13 cellular contexts compared by ENCODE assay signal in genomic region chr5:14428302-14429081, GRCh38.
DNase-seq lines count a peak whose midpoint lies in the region; ATAC-seq and TF ChIP-seq lines count a peak whose summit lies in the region.
"Had no signal": no experiment of that assay in that cellular context is flagged by ENCODE, and none has a peak within 500 bp of the region (broad histone marks: within the 10 kb centered on the region; RNA-seq: fewer than 3 reads in every experiment).

No MANE protein-coding gene starts in this region.

- H3K36me3 ChIP-seq in stomach: peaks cover 0 to 53% (median 34%) of the 10 kb centered on the region in 4 donors

- intact Hi-C loops in left ventricle myocardium superior (cut with micrococcal nuclease) (no loop called here), stomach (cut with DNase I; ENCODE audit: low total_unique reads) (no loop called here)

- no peaks in the 10 kb centered on the region for H3K36me3 Mint-ChIP-seq in activated T-helper 17 cell treated with anti-CD3 and anti-CD28 coated beads, Interleukin-2, amount 50 U/mL, for 72 hours (ENCODE audit: low read depth)
- H3K36me3 Mint-ChIP-seq: natural killer cell had no signal

- DNase-seq in NCI-H1105 (lab: John Stamatoyannopoulos, UW): peak; percentile 55
- no peak for DNase-seq in left ventricle myocardium superior
- DNase-seq in stomach: no peak
- DNase-seq in stimulated activated CD4-positive, alpha-beta T cell treated with anti-CD3 and anti-CD28 coated beads, Interleukin-12 subunit alpha, Interleukin-12 subunit beta, amount 100 ng/mL, for 4 hours: no peak
- DNase-seq in NAMALWA (ENCODE audit: low spot score): no peak
- DNase-seq: activated CD4-positive, alpha-beta T cell treated with anti-CD3 and anti-CD28 coated beads for 1 hour; activated naive CD4-positive, alpha-beta T cell treated with Interleukin-2 at 50 U/mL for 16 hours; DMS 273 treated with DMSO at 0.1 percent for 48 hours; effector CD8-positive, alpha-beta T cell; natural killer cell; stimulated activated CD4-positive, alpha-beta T cell treated with anti-CD3 and anti-CD28 coated beads, Interleukin-4, amount 100 ng/mL, for 24 hours had no signal

- TF ChIP-seq POLR2A in stomach (IDR thresholded peaks at IDR 0.05): no peak

- no peaks in the 10 kb centered on the region for H3K27me3 ChIP-seq in stomach

- TF ChIP-seq EP300 in stomach (IDR thresholded peaks at IDR 0.05): no peak

- H3K9me3 ChIP-seq in stomach: no peaks in the 10 kb centered on the region

- WGBS in stomach, 5 donors: 63 to 79% (median 66%) methylated on average over 12 of the region's 12 CpGs

- H3K9me3 Mint-ChIP-seq in activated T-helper 17 cell treated with anti-CD3 and anti-CD28 coated beads, Interleukin-2, amount 50 U/mL, for 72 hours: no peaks in the 10 kb centered on the region
- H3K9me3 Mint-ChIP-seq: natural killer cell had no signal

- H3K4me1 Mint-ChIP-seq in activated T-helper 17 cell treated with anti-CD3 and anti-CD28 coated beads, Interleukin-2, amount 50 U/mL, for 72 hours: peaks cover 11% of the 10 kb centered on the region

- H3K27ac ChIP-seq in stomach: peak overlapping the region; percentile 20 to 69 (median 38)

- H3K4me3 ChIP-seq in stomach: no peak overlapping the region

- no peak overlapping the region for H3K4me3 Mint-ChIP-seq in activated T-helper 17 cell treated with anti-CD3 and anti-CD28 coated beads, Interleukin-2, amount 50 U/mL, for 72 hours
- H3K4me3 Mint-ChIP-seq: natural killer cell had no signal

- no peak for ATAC-seq in activated T-helper 17 cell treated with anti-CD3 and anti-CD28 coated beads, Interleukin-2, amount 50 U/mL, for 72 hours (replicated peaks)
- peak; percentile 82 for ATAC-seq in left ventricle myocardium superior
- no peak for ATAC-seq in activated CD4-positive, CD25-positive, alpha-beta regulatory T cell treated with anti-CD3 and anti-CD28 coated beads, Interleukin-2, amount 50 U/mL, for 24 hours
- ATAC-seq: natural killer cell had no signal

- TF ChIP-seq CTCF in stomach (IDR thresholded peaks at IDR 0.05): no peak

- no peaks in the 10 kb centered on the region for H3K27me3 Mint-ChIP-seq in activated T-helper 17 cell treated with anti-CD3 and anti-CD28 coated beads, Interleukin-2, amount 50 U/mL, for 72 hours

- peak overlapping the region; percentile 62 for H3K27ac Mint-ChIP-seq in activated T-helper 17 cell treated with anti-CD3 and anti-CD28 coated beads, Interleukin-2, amount 50 U/mL, for 72 hours
- H3K27ac Mint-ChIP-seq: natural killer cell had no signal

- peaks cover 5 to 45% (median 25%) of the 10 kb centered on the region in 4 donors for H3K4me1 ChIP-seq in stomach
